Comparison of ENCODE assay signal across 1 cellular context in genomic region chr21:38688068-38688467, GRCh38.
TF ChIP-seq lines count a peak whose summit lies in the region.

No MANE protein-coding gene starts in this region.

TF ChIP-seq in GM23338, 12 proteins besides CTCF, POLR2A, EP300 and RAD21:
- TF ChIP-seq ZNF462 (CRISPR knock-in tag; IDR thresholded peaks at IDR 0.05) (no peak), STAT1 (IDR thresholded peaks at IDR 0.05; ENCODE audit: unreplicated experiment) (no peak), CREB1 (CRISPR knock-in tag; IDR thresholded peaks at IDR 0.05; ENCODE audit: low read depth) (no peak), ZNF331 (CRISPR knock-in tag; IDR thresholded peaks at IDR 0.05; ENCODE audit: low read depth) (no peak), JUNB (IDR thresholded peaks at IDR 0.05; ENCODE audit: unreplicated experiment) (no peak), NANOG (IDR thresholded peaks at IDR 0.05; ENCODE audit: borderline replicate concordance) (no peak), POLR2AphosphoS5 (IDR thresholded peaks at IDR 0.05; ENCODE audit: low read depth) (no peak), ZNF114 (CRISPR knock-in tag; IDR thresholded peaks at IDR 0.05) (no peak), ETS1 (IDR thresholded peaks at IDR 0.05) (no peak), EZH2phosphoT487 (IDR thresholded peaks at IDR 0.05; ENCODE audit: unreplicated experiment) (no peak), EZH2 (IDR thresholded peaks at IDR 0.05; ENCODE audit: low read depth, unreplicated experiment) (no peak)
- TF ChIP-seq, protein P1, sequence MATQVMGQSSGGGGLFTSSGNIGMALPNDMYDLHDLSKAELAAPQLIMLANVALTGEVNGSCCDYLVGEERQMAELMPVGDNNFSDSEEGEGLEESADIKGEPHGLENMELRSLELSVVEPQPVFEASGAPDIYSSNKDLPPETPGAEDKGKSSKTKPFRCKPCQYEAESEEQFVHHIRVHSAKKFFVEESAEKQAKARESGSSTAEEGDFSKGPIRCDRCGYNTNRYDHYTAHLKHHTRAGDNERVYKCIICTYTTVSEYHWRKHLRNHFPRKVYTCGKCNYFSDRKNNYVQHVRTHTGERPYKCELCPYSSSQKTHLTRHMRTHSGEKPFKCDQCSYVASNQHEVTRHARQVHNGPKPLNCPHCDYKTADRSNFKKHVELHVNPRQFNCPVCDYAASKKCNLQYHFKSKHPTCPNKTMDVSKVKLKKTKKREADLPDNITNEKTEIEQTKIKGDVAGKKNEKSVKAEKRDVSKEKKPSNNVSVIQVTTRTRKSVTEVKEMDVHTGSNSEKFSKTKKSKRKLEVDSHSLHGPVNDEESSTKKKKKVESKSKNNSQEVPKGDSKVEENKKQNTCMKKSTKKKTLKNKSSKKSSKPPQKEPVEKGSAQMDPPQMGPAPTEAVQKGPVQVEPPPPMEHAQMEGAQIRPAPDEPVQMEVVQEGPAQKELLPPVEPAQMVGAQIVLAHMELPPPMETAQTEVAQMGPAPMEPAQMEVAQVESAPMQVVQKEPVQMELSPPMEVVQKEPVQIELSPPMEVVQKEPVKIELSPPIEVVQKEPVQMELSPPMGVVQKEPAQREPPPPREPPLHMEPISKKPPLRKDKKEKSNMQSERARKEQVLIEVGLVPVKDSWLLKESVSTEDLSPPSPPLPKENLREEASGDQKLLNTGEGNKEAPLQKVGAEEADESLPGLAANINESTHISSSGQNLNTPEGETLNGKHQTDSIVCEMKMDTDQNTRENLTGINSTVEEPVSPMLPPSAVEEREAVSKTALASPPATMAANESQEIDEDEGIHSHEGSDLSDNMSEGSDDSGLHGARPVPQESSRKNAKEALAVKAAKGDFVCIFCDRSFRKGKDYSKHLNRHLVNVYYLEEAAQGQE (IDR thresholded peaks at IDR 0.05; ENCODE audit: unreplicated experiment): no peak
